Comparison of ENCODE assay signal across 21 cellular contexts in the genomic region with DNA sequence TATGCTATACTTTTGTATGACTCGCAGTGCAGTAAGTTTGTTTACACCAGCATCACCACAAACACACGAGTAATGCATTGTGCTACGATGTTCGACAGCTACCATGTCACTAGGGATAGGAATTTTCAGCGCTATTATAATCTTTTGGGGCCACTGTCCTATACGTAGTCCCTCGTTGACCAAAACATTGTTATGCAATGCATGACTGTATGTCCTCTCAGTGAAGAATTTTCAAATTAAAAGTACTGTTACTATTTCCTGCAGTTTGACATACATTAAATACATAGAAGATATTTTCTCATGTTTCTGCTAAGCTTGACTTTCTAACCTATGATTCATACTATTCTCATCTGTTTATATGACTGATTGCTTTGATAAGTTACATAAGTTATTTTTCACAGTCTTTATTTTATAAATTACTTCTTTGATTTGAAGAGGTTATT.
DNase-seq lines count a peak whose midpoint lies in the region; ATAC-seq and TF ChIP-seq lines count a peak whose summit lies in the region.
"Had no signal": no experiment of that assay in that cellular context is flagged by ENCODE, and none has a peak within 500 bp of the region (broad histone marks: within the 10 kb centered on the region; RNA-seq: fewer than 3 reads in every experiment).

No MANE protein-coding gene starts in this region.

- no peak overlapping the region for H3K4me3 ChIP-seq in choroid plexus epithelial cell (ENCODE audit: low read depth, low read length)
- H3K4me3 ChIP-seq: BLaER1, gastrocnemius medialis, SJSA1 had no signal

- ATAC-seq in GM21447 (IDR thresholded peaks at IDR 0.05; ENCODE audit: unreplicated experiment) = no peak
- ATAC-seq: gastrocnemius medialis, left ventricle myocardium superior, Panc1, sciatic nerve, T-helper 17 cell had no signal

- no peak for TF ChIP-seq CTCF in choroid plexus epithelial cell (conservative IDR thresholded peaks at IDR 0.05; ENCODE audit: low read depth, low read length)

- DNase-seq in ELR (ENCODE audit: low read depth) (peak; percentile 82), MV-4-11 (lab: John Stamatoyannopoulos, UW) (peak; percentile 15), choroid plexus epithelial cell (ENCODE audit: low read depth) (peak; percentile 34), foreskin melanocyte (peak; percentile 62), T1000 (lab: John Stamatoyannopoulos, UW) (no peak), NCI-H2029 treated with DMSO at 0.1 percent for 48 hours (lab: John Stamatoyannopoulos, UW) (no peak), ureter (ENCODE audit: low spot score) (no peak)
- DNase-seq: activated CD4-positive, alpha-beta T cell treated with anti-CD3 and anti-CD28 coated beads, Interleukin-2, amount 10 ng/mL, durations not matched to agents 24 days and 14 days; gastrocnemius medialis; hippocampal formation; KBM-7; left ventricle myocardium superior; NCI-H1930; NCI-H345; nephron progenitor cell; T-helper 17 cell had no signal

Comparison
In these comparisons a context has a peak if more than half of its experiments do, and no peak if none do; other contexts are left out.
1. DNase-seq: peak in ELR (single experiment), MV-4-11 (single experiment), choroid plexus epithelial cell (single experiment) and foreskin melanocyte (single experiment); none in T1000 (single experiment), NCI-H2029 treated with DMSO at 0.1 percent for 48 hours (single experiment) and ureter (single experiment).